In genomic region chr13:77779461-77780272, GRCh38 we compare ENCODE assay signal across 8 cellular contexts.
DNase-seq lines count a peak whose midpoint lies in the region; ATAC-seq and TF ChIP-seq lines count a peak whose summit lies in the region.

No MANE protein-coding gene starts in this region.

- H3K9me3 Mint-ChIP-seq in activated naive CD8-positive, alpha-beta T cell treated with anti-CD3 and anti-CD28 coated beads, Interleukin-2, amount 50 U/mL, for 24 hours: no peaks in the 10 kb centered on the region

- H3K27me3 ChIP-seq in left ventricle myocardium inferior (ENCODE audit: low read depth): no peaks in the 10 kb centered on the region

- no peaks in the 10 kb centered on the region for H3K36me3 Mint-ChIP-seq in activated naive CD8-positive, alpha-beta T cell treated with anti-CD3 and anti-CD28 coated beads, Interleukin-2, amount 50 U/mL, for 24 hours (ENCODE audit: low read depth)

- peak overlapping the region; percentile 13 for H3K27ac Mint-ChIP-seq in activated naive CD8-positive, alpha-beta T cell treated with anti-CD3 and anti-CD28 coated beads, Interleukin-2, amount 50 U/mL, for 24 hours

- peak; percentile 83 for ATAC-seq in GM19463 (IDR thresholded peaks at IDR 0.05; ENCODE audit: unreplicated experiment)
- ATAC-seq in HG03457 (IDR thresholded peaks at IDR 0.05; ENCODE audit: unreplicated experiment): peak; percentile 72
- peak; percentile 81 for ATAC-seq in activated naive CD8-positive, alpha-beta T cell treated with anti-CD3 and anti-CD28 coated beads, Interleukin-2, amount 50 U/mL, for 24 hours
- ATAC-seq in sciatic nerve: peak; percentile 84

- no peaks in the 10 kb centered on the region for H3K27me3 Mint-ChIP-seq in activated naive CD8-positive, alpha-beta T cell treated with anti-CD3 and anti-CD28 coated beads, Interleukin-2, amount 50 U/mL, for 24 hours

- peaks cover 5% of the 10 kb centered on the region for H3K4me1 ChIP-seq in left ventricle myocardium inferior

- H3K4me3 ChIP-seq in left ventricle myocardium inferior: no peak overlapping the region

- H3K27ac ChIP-seq in left ventricle myocardium inferior (replicated peaks): no peak overlapping the region

- no peaks in the 10 kb centered on the region for H3K9me3 ChIP-seq in left ventricle myocardium inferior (replicated peaks)

- no peaks in the 10 kb centered on the region for H3K36me3 ChIP-seq in left ventricle myocardium inferior

- peak; percentile 4 to 27 for DNase-seq in NCI-H2081 (lab: John Stamatoyannopoulos, UW)
- no peak for DNase-seq in NCI-H2081 treated with DMSO at 0.1 percent for 48 hours (lab: John Stamatoyannopoulos, UW)
- peak; percentile 8 for DNase-seq in NCI-H524 treated with DMSO at 0.1 percent for 48 hours (lab: John Stamatoyannopoulos, UW)
- peak; percentile 14 for DNase-seq in activated naive CD8-positive, alpha-beta T cell treated with anti-CD3 and anti-CD28 coated beads, Interleukin-2, amount 50 U/mL, for 24 hours
- no peak for DNase-seq in left ventricle myocardium inferior
- DNase-seq in sciatic nerve (ENCODE audit: low spot score): no peak

- peak; percentile 79 for TF ChIP-seq CTCF in left ventricle myocardium inferior (IDR thresholded peaks at IDR 0.05; ENCODE audit: borderline replicate concordance)

- H3K4me3 Mint-ChIP-seq in activated naive CD8-positive, alpha-beta T cell treated with anti-CD3 and anti-CD28 coated beads, Interleukin-2, amount 50 U/mL, for 24 hours: no peak overlapping the region

- intact Hi-C loops in left ventricle myocardium inferior (cut with micrococcal nuclease) (loop anchor here (2.0 kb wide), 1 partner anchor 343 kb away; no protein-coding TSS in a partner anchor), sciatic nerve (cut with DNase I) (loop anchor here (10.0 kb wide), 1 partner anchor 345 kb away; no protein-coding TSS in a partner anchor)

- H3K4me1 Mint-ChIP-seq in activated naive CD8-positive, alpha-beta T cell treated with anti-CD3 and anti-CD28 coated beads, Interleukin-2, amount 50 U/mL, for 24 hours: peaks cover 15% of the 10 kb centered on the region

Comparison
In these comparisons a context has a peak if more than half of its experiments do, and no peak if none do; other contexts are left out.
1. DNase-seq: peak in NCI-H2081 (2 of 2), NCI-H524 treated with DMSO at 0.1 percent for 48 hours (single experiment) and activated naive CD8-positive, alpha-beta T cell treated with anti-CD3 and anti-CD28 coated beads, Interleukin-2, amount 50 U/mL, for 24 hours (single experiment); none in NCI-H2081 treated with DMSO at 0.1 percent for 48 hours (single experiment), left ventricle myocardium inferior (single experiment) and sciatic nerve (single experiment).
2. Peak in every context shown above with its lines, with median percentiles within 50 percentile points of each other: ATAC-seq.